Comparison of ENCODE assay signal across 1 cellular context in genomic region chr17:60900688-60901087, GRCh38.
TF ChIP-seq lines count a peak whose summit lies in the region.

No MANE protein-coding gene starts in this region.

TF ChIP-seq in K562, 482 proteins besides CTCF, POLR2A, EP300 and RAD21 (continued from another document):
- TF ChIP-seq TSHZ1 (CRISPR knock-in tag; IDR thresholded peaks at IDR 0.05) (no peak), KLF13 (tag; IDR thresholded peaks at IDR 0.05; ENCODE audit: borderline replicate concordance, low read depth) (no peak), TAL1 (IDR thresholded peaks at IDR 0.05) (no peak), HCFC1 (IDR thresholded peaks at IDR 0.05; ENCODE audit: low read depth, low read length) (no peak), SAP30 (IDR thresholded peaks at IDR 0.05; ENCODE audit: borderline replicate concordance, insufficient read depth, low read depth, low read length, poor library complexity, severe bottlenecking) (no peak), POLR2G (IDR thresholded peaks at IDR 0.05; ENCODE audit: low read depth, low read length) (no peak), ZBTB12 (CRISPR knock-in tag; IDR thresholded peaks at IDR 0.05) (no peak), MAFK (IDR thresholded peaks at IDR 0.05; ENCODE audit: low read length) (peak; percentile 43; the same call in 1 of the 2 replicates), MAFF (IDR thresholded peaks at IDR 0.05; ENCODE audit: low read length) (peak; percentile 52), U2AF2 (optimal IDR thresholded peaks at IDR 0.05; ENCODE audit: low read depth, low read length) (no peak), SMAD2 (IDR thresholded peaks at IDR 0.05; ENCODE audit: low read depth, low read length) (no peak), XRCC5 (IDR thresholded peaks at IDR 0.05; ENCODE audit: low read depth, low read length) (no peak), ZNF316 (IDR thresholded peaks at IDR 0.05) (peak; percentile 79)
